Comparison of ENCODE assay signal across 9 cellular contexts in genomic region chr11:15969701-15970329, GRCh38.
DNase-seq lines count a peak whose midpoint lies in the region; ATAC-seq and TF ChIP-seq lines count a peak whose summit lies in the region.
"Had no signal": no experiment of that assay in that cellular context is flagged by ENCODE, and none has a peak within 500 bp of the region (broad histone marks: within the 10 kb centered on the region; RNA-seq: fewer than 3 reads in every experiment).

No MANE protein-coding gene starts in this region.

- no peaks in the 10 kb centered on the region for H3K36me3 ChIP-seq in left ventricle myocardium inferior
- no peaks in the 10 kb centered on the region for H3K36me3 ChIP-seq in mucosa of descending colon (ENCODE audit: low read depth)

- POLR2A ChIA-PET in RWPE1 (lab: Yijun Ruan, JAX; ENCODE audit: low non-redundant PET) = no interaction called here

- H3K4me1 ChIP-seq in left ventricle myocardium inferior = peaks cover 62% of the 10 kb centered on the region
- peaks cover 32% of the 10 kb centered on the region for H3K4me1 ChIP-seq in mucosa of descending colon (ENCODE audit: low read depth)

- intact Hi-C loops in Right ventricle myocardium inferior (cut with DNase I) (loop anchor here (10.0 kb wide), 1 partner anchor 635 kb away; no protein-coding TSS in a partner anchor), cardiac septum (cut with DNase I) (loop anchor here (10.0 kb wide), 1 partner anchor 145 kb away; no protein-coding TSS in a partner anchor), left ventricle myocardium inferior (cut with micrococcal nuclease) (no loop called here), mucosa of descending colon (cut with DNase I, micrococcal nuclease) (no loop called here)

- ATAC-seq in Right ventricle myocardium inferior = peak; percentile 59
- ATAC-seq in mucosa of descending colon = no peak
- ATAC-seq in GM21381 (IDR thresholded peaks at IDR 0.05; ENCODE audit: unreplicated experiment) = no peak

- no peak for DNase-seq in Right ventricle myocardium inferior (ENCODE audit: missing footprints)
- no peak for DNase-seq in cardiac septum (ENCODE audit: low spot score)
- DNase-seq in RWPE1 (ENCODE audit: low spot score) = peak; percentile 53
- DNase-seq in left ventricle myocardium inferior = no peak
- no peak for DNase-seq in NK-92 treated with Interleukin-12 subunit alpha and Interleukin-12 subunit beta, amount 100 ng/mL, for 24 hours (lab: John Stamatoyannopoulos, UW)
- DNase-seq in mucosa of descending colon = no peak
- no peak for DNase-seq in NOMO-1 treated with dmso at 0.1 percent for 144 hours (lab: John Stamatoyannopoulos, UW; ENCODE audit: unreplicated experiment)
- DNase-seq: stimulated activated CD4-positive, alpha-beta T cell treated with anti-CD3 and anti-CD28 coated beads, Interleukin-1b, Interleukin-23, amount 100 ng/mL, for 48 hours had no signal

- TF ChIP-seq CTCF in RWPE1 (conservative IDR thresholded peaks at IDR 0.05; ENCODE audit: low read depth) (no peak), left ventricle myocardium inferior (IDR thresholded peaks at IDR 0.05; ENCODE audit: borderline replicate concordance) (no peak), mucosa of descending colon (IDR thresholded peaks at IDR 0.05) (no peak)

- CTCF ChIA-PET in RWPE1 (lab: Yijun Ruan, JAX) = interaction anchor here (0.6 kb wide), 1 partner anchor 748 kb away, joined by 15 read pairs; no protein-coding TSS in a partner anchor

- no peaks in the 10 kb centered on the region for H3K27me3 ChIP-seq in left ventricle myocardium inferior (ENCODE audit: low read depth)

- H3K4me3 ChIP-seq in left ventricle myocardium inferior (peak overlapping the region; percentile 32), mucosa of descending colon (no peak overlapping the region)

- H3K9me3 ChIP-seq in left ventricle myocardium inferior (replicated peaks) = no peaks in the 10 kb centered on the region
- no peaks in the 10 kb centered on the region for H3K9me3 ChIP-seq in mucosa of descending colon

- no peak overlapping the region for H3K27ac ChIP-seq in RWPE1
- peak overlapping the region; percentile 87 for H3K27ac ChIP-seq in left ventricle myocardium inferior (replicated peaks)

Comparison
In these comparisons a context has a peak if more than half of its experiments do, and no peak if none do; other contexts are left out.
1. intact Hi-C loops: an anchor here in Right ventricle myocardium inferior (10.0 kb wide) and cardiac septum (10.0 kb wide); none called in left ventricle myocardium inferior and mucosa of descending colon.